Comparison of ENCODE assay signal across 7 cellular contexts in genomic region chr2:203327582-203327917, GRCh38. TPM values are rescaled to one million over a fixed set of nuclear protein-coding genes. Genes with fewer than 3 reads are reported as not detected.
DNase-seq lines count a peak whose midpoint lies in the region; ATAC-seq, FAIRE-seq and TF ChIP-seq lines count a peak whose summit lies in the region.

No MANE protein-coding gene starts in this region.

- TF ChIP-seq RAD21 in K562 (CRISPR knock-in tag; conservative IDR thresholded peaks at IDR 0.05 in 1 of 2, IDR thresholded peaks at IDR 0.05 in 1 of 2): no peak

- no peaks in the 10 kb centered on the region for H3K27me3 ChIP-seq in K562 (ENCODE audit: control insufficient read depth in 2 of 2, insufficient read depth in 2 of 2, low read length in 2 of 2)
- H3K27me3 ChIP-seq in left lung: peaks cover 0 to 16% of the 10 kb centered on the region in 2 donors
- no peaks in the 10 kb centered on the region for H3K27me3 ChIP-seq in transverse colon

- 45% methylated on average over 6 of the region's 7 CpGs for WGBS in K562 (ENCODE audit: insufficient coverage, low coverage, missing lambda C conversion rate)
- WGBS in transverse colon (ENCODE audit: low coverage in 1 of 2), 2 donors: 13 to 18% methylated on average over 7 of the region's 7 CpGs

- no peak for TF ChIP-seq CTCF in K562 (IDR thresholded peaks at IDR 0.05 in 2 of 3, conservative IDR thresholded peaks at IDR 0.05 in 1 of 3; ENCODE audit: insufficient read depth in 2 of 3, low read depth in 1 of 3, low read length in 3 of 3)
- TF ChIP-seq CTCF in left lung (IDR thresholded peaks at IDR 0.05): no peak
- no peak for TF ChIP-seq CTCF in transverse colon (IDR thresholded peaks at IDR 0.05)

- H2AFZ ChIP-seq in K562 (ENCODE audit: low read depth, low read length): peak overlapping the region; percentile 95

- in situ Hi-C loops in K562 (cut with MboI) (no loop called here), transverse colon (cut with MboI; ENCODE audit: low pct_ligation_motif_present in 1 of 4, low pct_unique_long_range_greater_than_20kb in 1 of 4, low sequenced_read_pairs in 3 of 4) (no loop called here)

- peaks cover 35% of the 10 kb centered on the region for H3K79me2 ChIP-seq in K562 (ENCODE audit: control insufficient read depth, insufficient read depth, low read length)

- TSS peak; percentile 57 for BruUV-seq in K562 (replicated peaks; lab: Mats Ljungman, UMichigan)

- no peaks in the 10 kb centered on the region for H3K36me3 ChIP-seq in K562 (ENCODE audit: control insufficient read depth, insufficient read depth, low read length)
- no peaks in the 10 kb centered on the region for H3K36me3 ChIP-seq in left lung
- no peaks in the 10 kb centered on the region for H3K36me3 ChIP-seq in transverse colon

- DNase-seq in GM19239 (ENCODE audit: insufficient read length, low spot score): peak; percentile 4
- DNase-seq in Kasumi-1 (lab: John Stamatoyannopoulos, UW): peak; percentile 68 to 76
- peak in 2 of 4 experiments; percentile 6 to 14 for DNase-seq in K562 (ENCODE audit: extremely low read depth in 1 of 4, low spot score in 3 of 4)
- no peak for DNase-seq in left lung
- DNase-seq in transverse colon: no peak
- DNase-seq in activated CD8-positive, alpha-beta memory T cell treated with anti-CD3 and anti-CD28 coated beads for 24 hours: no peak

- TF ChIP-seq EP300 in K562 (IDR thresholded peaks at IDR 0.05; ENCODE audit: low read length): no peak
- TF ChIP-seq EP300 in transverse colon (IDR thresholded peaks at IDR 0.05; ENCODE audit: low read depth): no peak

- intact Hi-C loops in K562 (cut with micrococcal nuclease) (no loop called here), left lung (cut with DNase I) (no loop called here), transverse colon (cut with DNase I; ENCODE audit: low total_unique reads) (no loop called here)

- CTCF ChIA-PET in K562 (lab: Yijun Ruan, JAX; ENCODE audit: low intra/inter-chr PET ratio): no interaction called here

- no peaks in the 10 kb centered on the region for H3K9me1 ChIP-seq in K562 (ENCODE audit: control insufficient read depth, insufficient read depth, low read length)

- H4K20me1 ChIP-seq in K562 (replicated peaks; ENCODE audit: control insufficient read depth, insufficient read depth, low read length): no peaks in the 10 kb centered on the region

- peak overlapping the region; percentile 88 for H3K4me2 ChIP-seq in K562 (ENCODE audit: insufficient read depth, low read length)

- H3K27ac ChIP-seq in K562 (ENCODE audit: extremely low read depth, low read depth, low read length) (peak overlapping the region; percentile 34; the same call in 1 of the 3 replicates), left lung (peak overlapping the region; percentile 75 to 82), transverse colon (peak overlapping the region; percentile 85 to 90 (median 88))

- H3K9me3 ChIP-seq in K562 (replicated peaks; ENCODE audit: control insufficient read depth, insufficient read depth, low read depth, low read length) (no peaks in the 10 kb centered on the region), left lung (no peaks in the 10 kb centered on the region), transverse colon (no peaks in the 10 kb centered on the region)

- POLR2A ChIA-PET in K562 (lab: Yijun Ruan, JAX): interaction anchor here (0.6 to 1.7 kb wide), 3 partner anchors 11 to 89 kb away, joined by 3 to 4 read pairs (median 3); partner anchors contain the start of gene CYP20A1

- H3K4me1 ChIP-seq in K562 (replicated peaks in 1 of 2; ENCODE audit: control insufficient read depth in 2 of 2, insufficient read depth in 2 of 2, low read length in 2 of 2) (peaks cover 0 to 13% of the 10 kb centered on the region in 2 experiments; a peak in 4 of 5 replicates), left lung (peaks cover 10 to 27% of the 10 kb centered on the region in 2 donors), transverse colon (peaks cover 0 to 30% (median 12%) of the 10 kb centered on the region in 4 donors)

- FAIRE-seq in GM19239 (lab: Jason Lieb, UNC) (peak; percentile 91), K562 (lab: Jason Lieb, UNC) (no peak)

- no peak for TF ChIP-seq POLR2A in K562 (conservative IDR thresholded peaks at IDR 0.05)
- no peak for TF ChIP-seq POLR2A in transverse colon (IDR thresholded peaks at IDR 0.05)

- peak overlapping the region; percentile 96 for H3K4me3 ChIP-seq in K562
- H3K4me3 ChIP-seq in left lung: peak overlapping the region; percentile 85 to 99
- peak overlapping the region; percentile 83 to 97 (median 94) for H3K4me3 ChIP-seq in transverse colon

- H3K9ac ChIP-seq in K562 (ENCODE audit: insufficient read depth in 1 of 2, low read depth in 2 of 2, low read length in 2 of 2): peak overlapping the region; percentile 45 to 92

- peak; percentile 3; the same call in 1 of the 3 replicates for ATAC-seq in K562
- ATAC-seq in left lung: peak; percentile 18
- no peak for ATAC-seq in GM19397 (IDR thresholded peaks at IDR 0.05; ENCODE audit: unreplicated experiment)

TF ChIP-seq in K562, 482 proteins besides CTCF, POLR2A, EP300 and RAD21:
- TF ChIP-seq HDAC2 (IDR thresholded peaks at IDR 0.05): peak; percentile 13; the same call in 1 of the 2 replicates
- peak; percentile 25; the same call in 1 of the 2 replicates for TF ChIP-seq CEBPG (CRISPR knock-in tag; IDR thresholded peaks at IDR 0.05)
- TF ChIP-seq CEBPG (tag; conservative IDR thresholded peaks at IDR 0.05 in 1 of 2, IDR thresholded peaks at IDR 0.05 in 1 of 2): no peak
- peak; percentile 22; the same call in 1 of the 2 replicates for TF ChIP-seq SMARCA5 (IDR thresholded peaks at IDR 0.05)
- TF ChIP-seq SP1 (CRISPR knock-in tag; IDR thresholded peaks at IDR 0.05): no peak
- 0 out of 2 replicates have a peak, but pooled peaks have one; percentile 35 for TF ChIP-seq ESRRA (IDR thresholded peaks at IDR 0.05; ENCODE audit: borderline replicate concordance, low read depth)

RNA-seq across cellular contexts. Expression of gene ABI2, which starts 0.6 kb away (rescaled TPM):
- 23.3 and 26.1 TPM in 2 replicates for total RNA-seq in K562 (2011; cell fraction: chromatin; rRNA removed; ENCODE audit: low replicate concordance)
- 7.1 and 7.5 TPM in 2 replicates for total RNA-seq in K562 (2011; cell fraction: nucleolus; rRNA removed)
- total RNA-seq in K562 (2011; cell fraction: nucleoplasm; rRNA removed): 11.1 and 21.8 TPM in 2 replicates
- 7.3 and 12.3 TPM in 2 replicates for total RNA-seq in K562 (2014; rRNA removed)
- total RNA-seq in K562 (2014; rRNA removed; fragmentation: Illumina TruSeq; extraction: Trizol): 15.5 and 19.3 TPM in 2 replicates
- total RNA-seq in K562 (2015; rRNA removed; fragmentation: Illumina TruSeq; extraction: Trizol): 11.4 and 11.5 TPM in 2 replicates
- total RNA-seq in K562 (2021): 20.1 and 24.3 TPM in 2 replicates
- 13.8 and 17.2 TPM in 2 replicates for polyA plus RNA-seq in K562 (2011; rRNA removed)
- 12.3 and 15.2 TPM in 2 replicates for polyA plus RNA-seq in K562 (2011; cell fraction: cytosol; rRNA removed)
- 19.3 and 31.7 TPM in 2 replicates for polyA plus RNA-seq in K562 (2011; cell fraction: nucleus; rRNA removed)
- polyA plus RNA-seq in K562 (2012): 20.8 and 36.4 TPM in 2 replicates
- 22.8 and 24.3 TPM in 2 replicates for polyA plus RNA-seq in K562 (2014; fragmentation: Illumina TruSeq; extraction: Trizol)
- polyA plus RNA-seq in K562 (2014; fragmentation: Nextera tagmentation; extraction: Ambion mirVana): 1 to 10 TPM; 5.3 to 5.6 TPM
- 10.8 and 12.2 TPM in 2 replicates for polyA plus RNA-seq in K562 (2014; rRNA removed)
- polyA minus RNA-seq in K562 (2011; rRNA and poly(A)+ RNA removed): 8.2 and 8.9 TPM in 2 replicates
- 10.4 and 16.7 TPM in 2 replicates for polyA minus RNA-seq in K562 (2011; cell fraction: cytosol; rRNA and poly(A)+ RNA removed)
- 6.9 and 7.8 TPM in 2 replicates for polyA minus RNA-seq in K562 (2011; cell fraction: nucleus; rRNA and poly(A)+ RNA removed)
- 10 to 100 TPM; 32.8 to 51.2 TPM for total RNA-seq in left lung
- total RNA-seq in transverse colon: 10 to 100 TPM in 3 of 4 donors, 1 to 10 TPM in 1; 9.8 to 69.6 (median 17.8) TPM

Comparison
In these comparisons a context has a peak if more than half of its experiments do, and no peak if none do; other contexts are left out.
1. DNase-seq: peak in GM19239 (single experiment) and Kasumi-1 (2 of 2); none in left lung (0 of 2), transverse colon (single experiment) and activated CD8-positive, alpha-beta memory T cell treated with anti-CD3 and anti-CD28 coated beads for 24 hours (single experiment).
2. H3K27ac ChIP-seq: peak in every context shown above with its lines; median percentile 88 in transverse colon; 78 in left lung; 34 in K562.
3. Peak in every context shown above with its lines, with median percentiles within 50 percentile points of each other: H3K4me3 ChIP-seq.